In the genomic region with DNA sequence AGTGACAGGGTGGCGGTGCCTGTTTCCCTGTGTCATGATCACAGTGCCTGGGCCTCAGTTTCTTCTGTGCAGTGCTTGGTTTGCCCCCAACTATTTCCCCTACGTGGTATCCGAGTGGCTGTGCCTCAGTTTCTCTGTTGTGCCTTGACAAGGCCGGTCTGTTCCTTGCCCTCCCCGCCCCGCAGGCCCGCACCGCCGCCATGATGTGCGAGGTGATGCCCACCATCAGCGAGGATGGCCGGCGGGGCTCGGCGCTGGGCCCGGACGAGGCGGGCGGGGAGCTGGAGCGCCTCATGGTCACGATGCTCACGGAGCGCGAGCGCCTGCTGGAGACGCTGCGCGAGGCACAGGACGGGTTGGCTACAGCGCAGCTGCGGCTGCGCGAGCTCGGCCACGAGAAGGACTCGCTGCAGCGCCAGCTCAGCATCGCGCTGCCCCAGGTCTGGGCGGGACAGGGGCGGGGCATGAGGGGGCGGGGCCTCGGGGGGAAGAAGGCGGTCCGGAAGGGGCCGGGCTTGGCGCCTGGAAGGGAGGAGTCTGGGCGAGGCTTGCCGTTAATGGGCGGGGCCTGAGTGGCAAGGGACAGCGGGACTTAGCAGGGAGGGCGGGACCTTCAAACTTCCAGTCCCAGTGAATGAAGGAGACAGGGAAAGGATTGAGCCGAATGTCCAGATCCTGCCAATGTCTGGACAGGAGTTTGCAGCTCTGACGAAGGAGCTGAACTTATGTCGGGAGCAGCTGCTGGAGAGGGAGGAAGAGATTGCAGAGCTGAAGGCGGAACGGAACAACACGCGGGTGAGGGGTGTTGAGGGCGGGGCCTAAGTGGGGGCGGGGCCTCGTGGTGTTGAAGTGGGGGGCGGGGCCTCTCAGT, we compare ENCODE assay signal across 8 cellular contexts. TPM values are rescaled to one million over a fixed set of nuclear protein-coding genes. Genes with fewer than 3 reads are reported as not detected.
DNase-seq lines count a peak whose midpoint lies in the region; ATAC-seq, FAIRE-seq and TF ChIP-seq lines count a peak whose summit lies in the region.

No MANE protein-coding gene starts in this region.

- H3K9me3 ChIP-seq in left ventricle myocardium inferior (replicated peaks) (no peaks in the 10 kb centered on the region), psoas muscle (no peaks in the 10 kb centered on the region)

- TF ChIP-seq CTCF in left ventricle myocardium inferior (IDR thresholded peaks at IDR 0.05; ENCODE audit: borderline replicate concordance) (peak; percentile 38), psoas muscle (IDR thresholded peaks at IDR 0.05) (no peak)

- FAIRE-seq in GM12892 (lab: Jason Lieb, UNC), result peak; percentile 97

- no peak for TF ChIP-seq POLR2A in GM12892 (IDR thresholded peaks at IDR 0.05; ENCODE audit: low read depth, low read length)

- H3K27ac ChIP-seq in left ventricle myocardium inferior (replicated peaks) (peak overlapping the region; percentile 81), psoas muscle (peak overlapping the region; percentile 27), urinary bladder (ENCODE audit: low read depth) (peak overlapping the region; percentile 44)

- intact Hi-C loops in left ventricle myocardium inferior (cut with micrococcal nuclease) (no loop called here), psoas muscle (cut with DNase I) (no loop called here)

- peak; percentile 99 for DNase-seq in GM12892 (ENCODE audit: insufficient read length)
- DNase-seq in NCI-H146 (lab: John Stamatoyannopoulos, UW), result peak; percentile 96
- peak; percentile 92 for DNase-seq in T follicular helper cell (ENCODE audit: low read depth)
- peak; percentile 92 for DNase-seq in amniotic epithelial cell (ENCODE audit: low read depth)
- peak; percentile 95 for DNase-seq in left ventricle myocardium inferior
- peak; percentile 96 to 98 for DNase-seq in psoas muscle

- WGBS in psoas muscle, 3 donors, result 2 to 3% (median 3%) methylated on average over 51 to 63 of the region's 63 CpGs
- WGBS in urinary bladder, result 3% methylated on average over 63 of the region's 63 CpGs

- no peaks in the 10 kb centered on the region for H3K36me3 ChIP-seq in left ventricle myocardium inferior
- no peaks in the 10 kb centered on the region for H3K36me3 ChIP-seq in psoas muscle (ENCODE audit: insufficient read depth in 1 of 2, low read depth in 1 of 2)
- H3K36me3 ChIP-seq in urinary bladder (ENCODE audit: insufficient read depth), result no peaks in the 10 kb centered on the region

- H3K4me1 ChIP-seq in left ventricle myocardium inferior, result peaks cover 20% of the 10 kb centered on the region
- peaks cover 14% of the 10 kb centered on the region for H3K4me1 ChIP-seq in psoas muscle
- no peaks in the 10 kb centered on the region for H3K4me1 ChIP-seq in urinary bladder (ENCODE audit: insufficient read depth)

- ATAC-seq in HG02840 (IDR thresholded peaks at IDR 0.05; ENCODE audit: low FRiP score, unreplicated experiment), result peak; percentile 80
- peak; percentile 96 to 99 (median 96) for ATAC-seq in psoas muscle

- H3K27me3 ChIP-seq in left ventricle myocardium inferior (ENCODE audit: low read depth) (no peaks in the 10 kb centered on the region), psoas muscle (ENCODE audit: insufficient read depth in 3 of 3, low read length in 2 of 3) (no peaks in the 10 kb centered on the region)

- H3K4me3 ChIP-seq in left ventricle myocardium inferior (peak overlapping the region; percentile 56), psoas muscle (peak overlapping the region; percentile 33), urinary bladder (ENCODE audit: low read depth, low read length) (peak overlapping the region; percentile 14)

RNA-seq across cellular contexts. Expression of gene PPFIA3, which starts 8.6 kb away (rescaled TPM):
- 1.1 TPM for polyA plus RNA-seq in GM12892 (2012; ENCODE audit: missing spikeins)
- total RNA-seq in left ventricle myocardium inferior (5.7 TPM), psoas muscle (1 to 10 TPM; 1.4 to 3.8 (median 2.6) TPM), urinary bladder (5.2 TPM)
- polyA plus RNA-seq in psoas muscle (1 to 10 TPM; 2.6 to 5.0 (median 3.2) TPM), urinary bladder (12.2 TPM)

RNA-seq across cellular contexts. Expression of gene C19orf73, which starts 9.0 kb away (rescaled TPM):
- polyA plus RNA-seq in GM12892 (2012; ENCODE audit: missing spikeins), result not detected
- 1.6 TPM for total RNA-seq in left ventricle myocardium inferior
- 1 to 10 TPM in 2 of 4 donors, under 1 TPM in 2; 0.54 to 1.6 (median 1.2) TPM for total RNA-seq in psoas muscle
- polyA plus RNA-seq in psoas muscle, result 1 to 10 TPM; 1.7 to 1.9 (median 1.9) TPM
- not detected for total RNA-seq in urinary bladder
- 1.6 TPM for polyA plus RNA-seq in urinary bladder

RNA-seq across cellular contexts. Expression of gene LIN7B, which starts 13.7 kb away (rescaled TPM):
- 0.61 TPM for polyA plus RNA-seq in GM12892 (2012; ENCODE audit: missing spikeins)
- total RNA-seq in left ventricle myocardium inferior, result 23.4 TPM
- total RNA-seq in psoas muscle, result 10 to 100 TPM; 11.8 to 27.9 (median 22.3) TPM
- polyA plus RNA-seq in psoas muscle, result 10 to 100 TPM; 13.9 to 24.3 (median 15.8) TPM
- 4.7 TPM for total RNA-seq in urinary bladder
- 18.5 TPM for polyA plus RNA-seq in urinary bladder

RNA-seq across cellular contexts. Expression of gene HRC, which starts 27.3 kb away (rescaled TPM):
- polyA plus RNA-seq in GM12892 (2012; ENCODE audit: missing spikeins), result not detected
- total RNA-seq in left ventricle myocardium inferior (1,040 TPM), psoas muscle (100 to 1,000 TPM; 250 to 405 (median 298) TPM), urinary bladder (5.2 TPM)
- polyA plus RNA-seq in psoas muscle (100 to 1,000 TPM in 2 of 3 donors, 10 to 100 TPM in 1; 32.9 to 160 (median 105) TPM), urinary bladder (3.8 TPM)

RNA-seq across cellular contexts. Expression of gene TRPM4, which starts 29.7 kb away (rescaled TPM):
- polyA plus RNA-seq in GM12892 (2012; ENCODE audit: missing spikeins), result not detected
- 31.5 TPM for total RNA-seq in left ventricle myocardium inferior
- 10 to 100 TPM in 3 of 4 donors, 1 to 10 TPM in 1; 9.5 to 20.6 (median 16.2) TPM for total RNA-seq in psoas muscle
- 1 to 10 TPM; 6.5 to 8.7 (median 6.7) TPM for polyA plus RNA-seq in psoas muscle
- total RNA-seq in urinary bladder, result 18.0 TPM
- 18.8 TPM for polyA plus RNA-seq in urinary bladder

Comparison
In these comparisons a context has a peak if more than half of its experiments do, and no peak if none do; other contexts are left out.
1. Peak in every context shown above with its lines: DNase-seq, ATAC-seq, H3K4me3 ChIP-seq and H3K27ac ChIP-seq.
2. H3K27ac ChIP-seq: peak in every context shown above with its lines; median percentile 81 in left ventricle myocardium inferior; 44 in urinary bladder; 27 in psoas muscle.